1 cellular context compared by ENCODE assay signal in the genomic region with DNA sequence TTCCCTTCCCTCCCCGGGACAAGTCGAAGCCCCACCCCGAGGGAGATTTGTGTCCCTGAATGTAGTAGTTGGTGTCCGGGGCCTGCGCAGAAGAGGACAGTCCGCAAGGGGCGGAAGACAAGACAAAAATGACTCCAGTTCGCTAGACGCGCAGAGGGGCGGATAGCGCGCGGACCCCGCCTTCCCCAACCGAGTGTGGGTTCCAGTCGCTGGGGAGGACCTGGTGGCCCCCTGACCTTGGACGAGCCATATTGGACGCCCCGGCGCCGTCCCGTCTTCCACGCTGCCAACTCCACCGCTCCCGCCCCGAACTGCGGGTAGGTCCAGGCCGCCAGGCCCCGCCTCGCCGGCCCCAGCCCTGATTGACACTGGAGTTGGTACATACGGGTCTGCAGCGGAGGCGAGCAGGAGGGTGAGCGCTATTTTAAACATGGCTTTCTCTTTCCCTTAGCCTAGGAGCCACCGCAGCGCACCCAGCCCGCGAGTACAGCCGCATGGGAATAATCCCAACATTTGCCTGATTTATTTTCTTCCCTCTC.
TF ChIP-seq lines count a peak whose summit lies in the region.

No MANE protein-coding gene starts in this region.

TF ChIP-seq in HepG2, 621 proteins besides CTCF, POLR2A, EP300 and RAD21 (continued from another document and continues in another):
- TF ChIP-seq, protein P1, sequence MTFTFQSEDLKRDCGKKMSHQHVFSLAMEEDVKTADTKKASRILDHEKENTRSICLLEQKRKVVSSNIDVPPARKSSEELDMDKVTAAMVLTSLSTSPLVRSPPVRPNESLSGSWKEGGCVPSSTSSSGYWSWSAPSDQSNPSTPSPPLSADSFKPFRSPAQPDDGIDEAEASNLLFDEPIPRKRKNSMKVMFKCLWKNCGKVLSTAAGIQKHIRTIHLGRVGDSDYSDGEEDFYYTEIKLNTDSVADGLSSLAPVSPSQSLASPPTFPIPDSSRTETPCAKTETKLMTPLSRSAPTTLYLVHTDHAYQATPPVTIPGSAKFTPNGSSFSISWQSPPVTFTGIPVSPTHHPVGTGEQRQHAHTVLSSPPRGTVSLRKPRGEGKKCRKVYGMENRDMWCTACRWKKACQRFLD (CRISPR knock-in tag; IDR thresholded peaks at IDR 0.05; ENCODE audit: borderline replicate concordance): no peak
- TF ChIP-seq PPARG (CRISPR knock-in tag; conservative IDR thresholded peaks at IDR 0.05) (peak; percentile 37; the same call in 1 of the 2 replicates), SP2 (CRISPR knock-in tag; IDR thresholded peaks at IDR 0.05) (no peak), NFYC (CRISPR knock-in tag; IDR thresholded peaks at IDR 0.05) (peak; percentile 40; the same call in 1 of the 2 replicates), ATF7-NPFF (CRISPR knock-in tag; IDR thresholded peaks at IDR 0.05; ENCODE audit: low read depth) (peak; percentile 63; the same call in 1 of the 2 replicates), SMC3 (IDR thresholded peaks at IDR 0.05; ENCODE audit: low read length) (no peak), CBX2 (IDR thresholded peaks at IDR 0.05; ENCODE audit: low read depth, low read length) (no peak), CBX2 (CRISPR knock-in tag; IDR thresholded peaks at IDR 0.05; ENCODE audit: low read depth) (no peak; the same call in 1 of the 2 replicates), CBX1 (IDR thresholded peaks at IDR 0.05; ENCODE audit: low read depth) (no peak), ZNF768 (CRISPR knock-in tag; IDR thresholded peaks at IDR 0.05) (peak; percentile 50; the same call in 1 of the 2 replicates), TRIM24 (CRISPR knock-in tag; IDR thresholded peaks at IDR 0.05) (no peak), ZNF263 (CRISPR knock-in tag; IDR thresholded peaks at IDR 0.05) (no peak), PHF20 (CRISPR knock-in tag; IDR thresholded peaks at IDR 0.05) (0 out of 2 replicates have a peak, but pooled peaks have one; percentile 23), CAMTA2 (CRISPR knock-in tag; IDR thresholded peaks at IDR 0.05; ENCODE audit: borderline replicate concordance) (no peak), ZNF883 (CRISPR knock-in tag; IDR thresholded peaks at IDR 0.05; ENCODE audit: not compliant biosample characterization) (no peak), ZFP1 (CRISPR knock-in tag; IDR thresholded peaks at IDR 0.05) (no peak), HNF4A (CRISPR knock-in tag; IDR thresholded peaks at IDR 0.05) (peak; percentile 48), RARG (CRISPR knock-in tag; IDR thresholded peaks at IDR 0.05; ENCODE audit: low read depth) (no peak), MAZ (IDR thresholded peaks at IDR 0.05; ENCODE audit: borderline replicate concordance, low read depth, low read length) (no peak), MAZ (CRISPR knock-in tag; IDR thresholded peaks at IDR 0.05; ENCODE audit: low read depth) (no peak; the same call in 1 of the 2 replicates), ZKSCAN5 (CRISPR knock-in tag; IDR thresholded peaks at IDR 0.05) (0 out of 2 replicates have a peak, but pooled peaks have one; percentile 30)
- TF ChIP-seq, protein P2, sequence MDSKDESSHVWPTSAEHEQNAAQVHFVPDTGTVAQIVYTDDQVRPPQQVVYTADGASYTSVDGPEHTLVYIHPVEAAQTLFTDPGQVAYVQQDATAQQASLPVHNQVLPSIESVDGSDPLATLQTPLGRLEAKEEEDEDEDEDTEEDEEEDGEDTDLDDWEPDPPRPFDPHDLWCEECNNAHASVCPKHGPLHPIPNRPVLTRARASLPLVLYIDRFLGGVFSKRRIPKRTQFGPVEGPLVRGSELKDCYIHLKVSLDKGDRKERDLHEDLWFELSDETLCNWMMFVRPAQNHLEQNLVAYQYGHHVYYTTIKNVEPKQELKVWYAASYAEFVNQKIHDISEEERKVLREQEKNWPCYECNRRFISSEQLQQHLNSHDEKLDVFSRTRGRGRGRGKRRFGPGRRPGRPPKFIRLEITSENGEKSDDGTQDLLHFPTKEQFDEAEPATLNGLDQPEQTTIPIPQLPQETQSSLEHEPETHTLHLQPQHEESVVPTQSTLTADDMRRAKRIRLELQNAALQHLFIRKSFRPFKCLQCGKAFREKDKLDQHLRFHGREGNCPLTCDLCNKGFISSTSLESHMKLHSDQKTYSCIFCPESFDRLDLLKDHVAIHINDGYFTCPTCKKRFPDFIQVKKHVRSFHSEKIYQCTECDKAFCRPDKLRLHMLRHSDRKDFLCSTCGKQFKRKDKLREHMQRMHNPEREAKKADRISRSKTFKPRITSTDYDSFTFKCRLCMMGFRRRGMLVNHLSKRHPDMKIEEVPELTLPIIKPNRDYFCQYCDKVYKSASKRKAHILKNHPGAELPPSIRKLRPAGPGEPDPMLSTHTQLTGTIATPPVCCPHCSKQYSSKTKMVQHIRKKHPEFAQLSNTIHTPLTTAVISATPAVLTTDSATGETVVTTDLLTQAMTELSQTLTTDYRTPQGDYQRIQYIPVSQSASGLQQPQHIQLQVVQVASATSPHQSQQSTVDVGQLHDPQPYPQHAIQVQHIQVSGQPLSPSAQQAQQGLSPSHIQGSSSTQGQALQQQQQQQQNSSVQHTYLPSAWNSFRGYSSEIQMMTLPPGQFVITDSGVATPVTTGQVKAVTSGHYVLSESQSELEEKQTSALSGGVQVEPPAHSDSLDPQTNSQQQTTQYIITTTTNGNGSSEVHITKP (CRISPR knock-in tag; IDR thresholded peaks at IDR 0.05; ENCODE audit: low read depth): 0 out of 2 replicates have a peak, but pooled peaks have one; percentile 57
- TF ChIP-seq, protein P3, sequence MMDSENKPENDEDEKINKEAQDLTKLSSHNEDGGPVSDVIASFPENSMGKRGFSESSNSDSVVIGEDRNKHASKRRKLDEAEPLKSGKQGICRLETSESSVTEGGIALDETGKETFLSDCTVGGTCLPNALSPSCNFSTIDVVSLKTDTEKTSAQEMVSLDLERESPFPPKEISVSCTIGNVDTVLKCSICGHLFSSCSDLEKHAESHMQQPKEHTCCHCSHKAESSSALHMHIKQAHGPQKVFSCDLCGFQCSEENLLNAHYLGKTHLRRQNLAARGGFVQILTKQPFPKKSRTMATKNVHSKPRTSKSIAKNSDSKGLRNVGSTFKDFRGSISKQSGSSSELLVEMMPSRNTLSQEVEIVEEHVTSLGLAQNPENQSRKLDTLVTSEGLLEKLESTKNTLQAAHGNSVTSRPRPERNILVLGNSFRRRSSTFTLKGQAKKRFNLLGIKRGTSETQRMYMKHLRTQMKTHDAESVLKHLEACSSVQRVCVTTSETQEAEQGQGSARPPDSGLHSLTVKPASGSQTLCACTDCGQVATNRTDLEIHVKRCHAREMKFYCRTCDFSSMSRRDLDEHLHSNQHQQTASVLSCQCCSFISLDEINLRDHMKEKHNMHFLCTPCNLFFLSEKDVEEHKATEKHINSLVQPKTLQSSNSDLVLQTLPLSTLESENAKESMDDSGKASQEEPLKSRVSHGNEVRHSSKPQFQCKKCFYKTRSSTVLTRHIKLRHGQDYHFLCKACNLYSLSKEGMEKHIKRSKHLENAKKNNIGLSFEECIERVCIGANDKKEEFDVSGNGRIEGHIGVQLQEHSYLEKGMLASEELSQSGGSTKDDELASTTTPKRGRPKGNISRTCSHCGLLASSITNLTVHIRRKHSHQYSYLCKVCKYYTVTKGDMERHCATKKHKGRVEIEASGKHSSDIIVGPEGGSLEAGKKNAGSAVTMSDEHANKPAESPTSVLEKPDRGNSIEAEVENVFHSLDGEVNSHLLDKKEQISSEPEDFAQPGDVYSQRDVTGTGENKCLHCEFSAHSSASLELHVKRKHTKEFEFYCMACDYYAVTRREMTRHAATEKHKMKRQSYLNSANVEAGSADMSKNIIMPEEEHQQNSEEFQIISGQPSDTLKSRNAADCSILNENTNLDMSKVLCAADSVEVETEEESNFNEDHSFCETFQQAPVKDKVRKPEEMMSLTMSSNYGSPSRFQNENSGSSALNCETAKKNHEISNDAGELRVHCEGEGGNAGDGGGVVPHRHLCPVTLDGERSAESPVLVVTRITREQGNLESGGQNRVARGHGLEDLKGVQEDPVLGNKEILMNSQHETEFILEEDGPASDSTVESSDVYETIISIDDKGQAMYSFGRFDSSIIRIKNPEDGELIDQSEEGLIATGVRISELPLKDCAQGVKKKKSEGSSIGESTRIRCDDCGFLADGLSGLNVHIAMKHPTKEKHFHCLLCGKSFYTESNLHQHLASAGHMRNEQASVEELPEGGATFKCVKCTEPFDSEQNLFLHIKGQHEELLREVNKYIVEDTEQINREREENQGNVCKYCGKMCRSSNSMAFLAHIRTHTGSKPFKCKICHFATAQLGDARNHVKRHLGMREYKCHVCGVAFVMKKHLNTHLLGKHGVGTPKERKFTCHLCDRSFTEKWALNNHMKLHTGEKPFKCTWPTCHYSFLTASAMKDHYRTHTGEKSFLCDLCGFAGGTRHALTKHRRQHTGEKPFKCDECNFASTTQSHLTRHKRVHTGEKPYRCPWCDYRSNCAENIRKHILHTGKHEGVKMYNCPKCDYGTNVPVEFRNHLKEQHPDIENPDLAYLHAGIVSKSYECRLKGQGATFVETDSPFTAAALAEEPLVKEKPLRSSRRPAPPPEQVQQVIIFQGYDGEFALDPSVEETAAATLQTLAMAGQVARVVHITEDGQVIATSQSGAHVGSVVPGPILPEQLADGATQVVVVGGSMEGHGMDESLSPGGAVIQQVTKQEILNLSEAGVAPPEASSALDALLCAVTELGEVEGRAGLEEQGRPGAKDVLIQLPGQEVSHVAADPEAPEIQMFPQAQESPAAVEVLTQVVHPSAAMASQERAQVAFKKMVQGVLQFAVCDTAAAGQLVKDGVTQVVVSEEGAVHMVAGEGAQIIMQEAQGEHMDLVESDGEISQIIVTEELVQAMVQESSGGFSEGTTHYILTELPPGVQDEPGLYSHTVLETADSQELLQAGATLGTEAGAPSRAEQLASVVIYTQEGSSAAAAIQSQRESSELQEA (CRISPR knock-in tag; IDR thresholded peaks at IDR 0.05; ENCODE audit: not compliant biosample characterization): no peak
- TF ChIP-seq, protein P4, sequence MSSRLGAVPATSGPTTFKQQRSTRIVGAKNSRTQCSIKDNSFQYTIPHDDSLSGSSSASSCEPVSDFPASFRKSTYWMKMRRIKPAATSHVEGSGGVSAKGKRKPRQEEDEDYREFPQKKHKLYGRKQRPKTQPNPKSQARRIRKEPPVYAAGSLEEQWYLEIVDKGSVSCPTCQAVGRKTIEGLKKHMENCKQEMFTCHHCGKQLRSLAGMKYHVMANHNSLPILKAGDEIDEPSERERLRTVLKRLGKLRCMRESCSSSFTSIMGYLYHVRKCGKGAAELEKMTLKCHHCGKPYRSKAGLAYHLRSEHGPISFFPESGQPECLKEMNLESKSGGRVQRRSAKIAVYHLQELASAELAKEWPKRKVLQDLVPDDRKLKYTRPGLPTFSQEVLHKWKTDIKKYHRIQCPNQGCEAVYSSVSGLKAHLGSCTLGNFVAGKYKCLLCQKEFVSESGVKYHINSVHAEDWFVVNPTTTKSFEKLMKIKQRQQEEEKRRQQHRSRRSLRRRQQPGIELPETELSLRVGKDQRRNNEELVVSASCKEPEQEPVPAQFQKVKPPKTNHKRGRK (CRISPR knock-in tag; IDR thresholded peaks at IDR 0.05): no peak
- TF ChIP-seq, protein P5, sequence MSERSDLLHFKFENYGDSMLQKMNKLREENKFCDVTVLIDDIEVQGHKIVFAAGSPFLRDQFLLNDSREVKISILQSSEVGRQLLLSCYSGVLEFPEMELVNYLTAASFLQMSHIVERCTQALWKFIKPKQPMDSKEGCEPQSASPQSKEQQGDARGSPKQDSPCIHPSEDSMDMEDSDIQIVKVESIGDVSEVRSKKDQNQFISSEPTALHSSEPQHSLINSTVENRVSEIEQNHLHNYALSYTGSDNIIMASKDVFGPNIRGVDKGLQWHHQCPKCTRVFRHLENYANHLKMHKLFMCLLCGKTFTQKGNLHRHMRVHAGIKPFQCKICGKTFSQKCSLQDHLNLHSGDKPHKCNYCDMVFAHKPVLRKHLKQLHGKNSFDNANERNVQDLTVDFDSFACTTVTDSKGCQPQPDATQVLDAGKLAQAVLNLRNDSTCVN (CRISPR knock-in tag; IDR thresholded peaks at IDR 0.05; ENCODE audit: borderline replicate concordance): peak; percentile 22; the same call in 1 of the 2 replicates
- TF ChIP-seq, protein P6, sequence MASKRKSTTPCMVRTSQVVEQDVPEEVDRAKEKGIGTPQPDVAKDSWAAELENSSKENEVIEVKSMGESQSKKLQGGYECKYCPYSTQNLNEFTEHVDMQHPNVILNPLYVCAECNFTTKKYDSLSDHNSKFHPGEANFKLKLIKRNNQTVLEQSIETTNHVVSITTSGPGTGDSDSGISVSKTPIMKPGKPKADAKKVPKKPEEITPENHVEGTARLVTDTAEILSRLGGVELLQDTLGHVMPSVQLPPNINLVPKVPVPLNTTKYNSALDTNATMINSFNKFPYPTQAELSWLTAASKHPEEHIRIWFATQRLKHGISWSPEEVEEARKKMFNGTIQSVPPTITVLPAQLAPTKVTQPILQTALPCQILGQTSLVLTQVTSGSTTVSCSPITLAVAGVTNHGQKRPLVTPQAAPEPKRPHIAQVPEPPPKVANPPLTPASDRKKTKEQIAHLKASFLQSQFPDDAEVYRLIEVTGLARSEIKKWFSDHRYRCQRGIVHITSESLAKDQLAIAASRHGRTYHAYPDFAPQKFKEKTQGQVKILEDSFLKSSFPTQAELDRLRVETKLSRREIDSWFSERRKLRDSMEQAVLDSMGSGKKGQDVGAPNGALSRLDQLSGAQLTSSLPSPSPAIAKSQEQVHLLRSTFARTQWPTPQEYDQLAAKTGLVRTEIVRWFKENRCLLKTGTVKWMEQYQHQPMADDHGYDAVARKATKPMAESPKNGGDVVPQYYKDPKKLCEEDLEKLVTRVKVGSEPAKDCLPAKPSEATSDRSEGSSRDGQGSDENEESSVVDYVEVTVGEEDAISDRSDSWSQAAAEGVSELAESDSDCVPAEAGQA (IDR thresholded peaks at IDR 0.05; ENCODE audit: low read depth): no peak
- TF ChIP-seq, protein P6 (CRISPR knock-in tag; IDR thresholded peaks at IDR 0.05; ENCODE audit: borderline replicate concordance): no peak
